ENCODE assay signal across 16 cellular contexts in the genomic region with DNA sequence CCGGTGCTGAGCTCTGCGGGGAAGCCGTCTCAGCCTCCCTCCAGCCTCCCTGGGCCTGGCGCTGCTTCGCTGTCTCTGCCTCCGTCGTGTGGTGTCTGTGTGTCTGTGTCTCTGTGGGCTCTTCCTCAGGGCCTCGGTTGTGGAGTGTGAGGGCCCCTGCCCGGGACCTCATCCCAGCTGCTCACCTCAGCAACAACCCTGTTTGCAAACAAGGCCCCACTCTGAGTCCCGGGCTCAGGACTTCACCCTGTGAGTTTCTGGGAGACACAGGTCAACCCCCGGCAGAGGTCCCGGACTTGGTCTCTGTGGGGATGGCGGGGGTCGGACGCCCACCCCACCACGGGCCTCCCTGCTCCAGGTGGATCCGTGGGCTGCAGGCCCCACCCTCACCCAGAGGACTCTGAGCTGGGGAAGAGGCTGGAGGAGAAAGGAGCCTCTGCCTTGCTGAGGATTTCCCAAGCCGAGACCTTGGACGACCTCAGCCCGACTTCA.
DNase-seq lines count a peak whose midpoint lies in the region; ATAC-seq lines count a peak whose summit lies in the region.
"Had no signal": no experiment of that assay in that cellular context is flagged by ENCODE, and none has a peak within 500 bp of the region (broad histone marks: within the 10 kb centered on the region; RNA-seq: fewer than 3 reads in every experiment).

No MANE protein-coding gene starts in this region.

- no peak overlapping the region for H3K4me3 Mint-ChIP-seq in stimulated activated naive CD8-positive, alpha-beta T cell treated with anti-CD3 and anti-CD28 coated beads, Interleukin-15, amount 100 ng/mL, for 72 hours
- H3K4me3 Mint-ChIP-seq: CD8-positive, alpha-beta T cell had no signal

- DNase-seq in stimulated activated naive CD8-positive, alpha-beta T cell treated with anti-CD3 and anti-CD28 coated beads, Interleukin-15, amount 100 ng/mL, for 72 hours: peak in 1 of 2 donors; percentile 5
- DNase-seq in stimulated activated naive CD8-positive, alpha-beta T cell treated with anti-CD3 and anti-CD28 coated beads, Interleukin-15, Interleukin-2, amounts not matched to agents 100 U/mL and 50 U/mL, for 24 hours: no peak
- DNase-seq in islet precursor cell (peak; percentile 48), posterior vena cava (ENCODE audit: low spot score) (peak; percentile 50), NCI-H226 (no peak), SW480 (ENCODE audit: low spot score) (no peak)
- no peak for DNase-seq in activated CD4-positive, alpha-beta T cell treated with anti-CD3 and anti-CD28 coated beads, Interleukin-2, amount 50 U/mL, for 4 hours
- DNase-seq: AML-193; Caco-2; CD8-positive, alpha-beta T cell; NCI-H1048; NCI-H1694; NCI-H2081; NCI-H2227 treated with DMSO at 0.1 percent for 48 hours; NCI-H510A; SIG-M5 had no signal

- no peaks in the 10 kb centered on the region for H3K9me3 Mint-ChIP-seq in stimulated activated naive CD8-positive, alpha-beta T cell treated with anti-CD3 and anti-CD28 coated beads, Interleukin-15, amount 100 ng/mL, for 72 hours
- H3K9me3 Mint-ChIP-seq: CD8-positive, alpha-beta T cell had no signal

- intact Hi-C loops in posterior vena cava (cut with DNase I): no loop called here

- H3K4me1 Mint-ChIP-seq in stimulated activated naive CD8-positive, alpha-beta T cell treated with anti-CD3 and anti-CD28 coated beads, Interleukin-15, amount 100 ng/mL, for 72 hours: no peaks in the 10 kb centered on the region

- H3K27ac Mint-ChIP-seq in stimulated activated naive CD8-positive, alpha-beta T cell treated with anti-CD3 and anti-CD28 coated beads, Interleukin-15, amount 100 ng/mL, for 72 hours: no peak overlapping the region
- H3K27ac Mint-ChIP-seq: CD8-positive, alpha-beta T cell had no signal

- peak; percentile 11 for ATAC-seq in stimulated activated naive CD8-positive, alpha-beta T cell treated with anti-CD3 and anti-CD28 coated beads, Interleukin-15, amount 100 ng/mL, for 72 hours
- no peak for ATAC-seq in stimulated activated naive CD8-positive, alpha-beta T cell treated with anti-CD3 and anti-CD28 coated beads, Interleukin-15, Interleukin-2, amounts not matched to agents 100 U/mL and 50 U/mL, for 24 hours
- ATAC-seq: CD8-positive, alpha-beta T cell had no signal

- no peaks in the 10 kb centered on the region for H3K27me3 Mint-ChIP-seq in stimulated activated naive CD8-positive, alpha-beta T cell treated with anti-CD3 and anti-CD28 coated beads, Interleukin-15, amount 100 ng/mL, for 72 hours

Comparison
In these comparisons a context has a peak if more than half of its experiments do, and no peak if none do; other contexts are left out.
1. DNase-seq: peak in islet precursor cell (single experiment) and posterior vena cava (single experiment); none in stimulated activated naive CD8-positive, alpha-beta T cell treated with anti-CD3 and anti-CD28 coated beads, Interleukin-15, Interleukin-2, amounts not matched to agents 100 U/mL and 50 U/mL, for 24 hours (single experiment), NCI-H226 (single experiment), activated CD4-positive, alpha-beta T cell treated with anti-CD3 and anti-CD28 coated beads, Interleukin-2, amount 50 U/mL, for 4 hours (0 of 2) and SW480 (single experiment).